ENCODE assay signal across 18 cellular contexts in the genomic region with DNA sequence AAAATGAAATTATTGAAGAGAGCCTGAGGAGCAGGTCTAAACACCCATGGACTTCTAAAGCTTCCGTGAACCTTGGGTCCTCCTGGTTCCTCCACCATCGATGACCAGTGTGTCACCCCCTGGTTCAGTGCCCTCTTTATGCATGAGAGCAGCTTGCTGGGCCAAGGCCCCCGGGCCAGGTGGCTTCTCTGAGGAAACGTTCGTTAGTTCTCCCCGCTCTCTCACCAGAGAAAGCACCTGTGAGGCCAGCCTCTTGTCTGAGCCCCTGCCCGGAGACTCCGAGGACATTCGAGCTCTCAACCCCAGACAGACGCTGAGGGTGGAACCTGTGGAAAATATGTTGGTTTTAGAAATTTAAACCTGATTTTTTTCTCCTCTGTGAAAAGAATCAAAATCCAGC.
"Had no signal": no experiment of that assay in that cellular context is flagged by ENCODE, and none has a peak within 500 bp of the region (broad histone marks: within the 10 kb centered on the region; RNA-seq: fewer than 3 reads in every experiment).

No MANE protein-coding gene starts in this region.

- H3K27ac Mint-ChIP-seq: endodermal cell, immature natural killer cell, naive B cell had no signal

- H3K27me3 Mint-ChIP-seq: naive B cell had no signal

- ATAC-seq: foreskin keratinocyte, psoas muscle, right lobe of liver had no signal

- H3K27me3 ChIP-seq: right lobe of liver, stomach, transverse colon had no signal

- H3K36me3 Mint-ChIP-seq: immature natural killer cell, naive B cell had no signal

- H3K4me1 Mint-ChIP-seq: immature natural killer cell, naive B cell had no signal

- H3K4me3 ChIP-seq: coronary artery, psoas muscle, right lobe of liver, skin epidermis, stomach, thoracic aorta, transverse colon had no signal

- DNase-seq: effector CD4-positive, alpha-beta T cell; endodermal cell; erythroblast; foreskin keratinocyte; immature natural killer cell; mesendoderm; naive B cell; right lobe of liver; stimulated activated naive CD4-positive, alpha-beta T cell; stomach; substantia nigra; transverse colon had no signal

- H3K9me3 ChIP-seq: psoas muscle, right lobe of liver, stomach, thoracic aorta, transverse colon had no signal

- H3K9me3 Mint-ChIP-seq: endodermal cell, immature natural killer cell, naive B cell, neural crest cell had no signal

- H3K27ac ChIP-seq: coronary artery, foreskin keratinocyte, parathyroid adenoma, psoas muscle, right lobe of liver, skin epidermis, stomach, thoracic aorta had no signal

- H3K9ac ChIP-seq: parathyroid adenoma had no signal

- H3K4me1 ChIP-seq: foreskin keratinocyte, parathyroid adenoma, psoas muscle, right lobe of liver had no signal

- H3K36me3 ChIP-seq: right lobe of liver, stomach, thoracic aorta, transverse colon had no signal

- H3K4me3 Mint-ChIP-seq: endodermal cell, immature natural killer cell, naive B cell, neural crest cell had no signal
